ENCODE assay signal across 8 cellular contexts in genomic region chr1:243495442-243496172, GRCh38.
DNase-seq lines count a peak whose midpoint lies in the region; ATAC-seq and TF ChIP-seq lines count a peak whose summit lies in the region.

No MANE protein-coding gene starts in this region.

- H3K36me3 Mint-ChIP-seq in immature natural killer cell = peaks cover 4 to 12% (median 9%) of the 10 kb centered on the region in 3 donors

- TF ChIP-seq POLR2A in adrenal gland (IDR thresholded peaks at IDR 0.05) (no peak), stomach (IDR thresholded peaks at IDR 0.05) (no peak)

- H3K4me1 Mint-ChIP-seq in immature natural killer cell = peaks cover 12 to 14% of the 10 kb centered on the region in 2 donors

- H3K36me3 ChIP-seq in adrenal gland (replicated peaks in 1 of 2) = no peaks in the 10 kb centered on the region
- peaks cover 0 to 33% (median 26%) of the 10 kb centered on the region in 4 donors for H3K36me3 ChIP-seq in stomach

- H3K9me3 ChIP-seq in adrenal gland (replicated peaks in 1 of 3) (no peaks in the 10 kb centered on the region), stomach (no peaks in the 10 kb centered on the region)

- TF ChIP-seq CTCF in adrenal gland (IDR thresholded peaks at IDR 0.05) (no peak), stomach (IDR thresholded peaks at IDR 0.05) (no peak)

- H3K27ac ChIP-seq in adrenal gland (peak overlapping the region in 4 of 5 donors; percentile 19 to 86 (median 52)), stomach (peak overlapping the region; percentile 7 to 88 (median 87))

- H3K27me3 ChIP-seq in adrenal gland (no peaks in the 10 kb centered on the region), stomach (no peaks in the 10 kb centered on the region)

- intact Hi-C loops in adrenal gland (cut with DNase I) = no loop called here
- intact Hi-C loops in stomach (cut with DNase I; ENCODE audit: low total_unique reads) = no loop called here

- no peak for TF ChIP-seq EP300 in stomach (IDR thresholded peaks at IDR 0.05)

- peaks cover 0 to 10% (median 1%) of the 10 kb centered on the region in 3 donors for H3K27me3 Mint-ChIP-seq in immature natural killer cell (ENCODE audit: low read depth in 3 of 3)

- peak; percentile 45 for ATAC-seq in HG02759 (IDR thresholded peaks at IDR 0.05; ENCODE audit: unreplicated experiment)
- ATAC-seq in GM19328 (IDR thresholded peaks at IDR 0.05; ENCODE audit: unreplicated experiment) = no peak

- H3K9me3 Mint-ChIP-seq in immature natural killer cell = no peaks in the 10 kb centered on the region

- peak overlapping the region in 4 of 5 donors; percentile 13 to 67 (median 40) for H3K4me3 Mint-ChIP-seq in immature natural killer cell

- peaks cover 0 to 14% of the 10 kb centered on the region in 2 donors for H3K4me1 ChIP-seq in adrenal gland (replicated peaks in 1 of 2)
- peaks cover 4 to 44% (median 14%) of the 10 kb centered on the region in 4 donors for H3K4me1 ChIP-seq in stomach

- peak overlapping the region in 5 of 6 donors; percentile 56 to 84 (median 67) for H3K27ac Mint-ChIP-seq in immature natural killer cell

- H3K4me3 ChIP-seq in adrenal gland (no peak overlapping the region), stomach (peak overlapping the region in 1 of 4 donors; percentile 12)

- 82 to 86% (median 83%) methylated on average over 9 to 24 of the region's 24 CpGs for WGBS in adrenal gland, 4 donors
- WGBS in stomach, 5 donors = 68 to 89% (median 83%) methylated on average over 8 to 24 of the region's 24 CpGs

- DNase-seq in adrenal gland = peak in 1 of 7 donors; percentile 20
- DNase-seq in immature natural killer cell = no peak
- DNase-seq in stomach = no peak
- no peak for DNase-seq in germinal center (ENCODE audit: low spot score)
- DNase-seq in A172 (ENCODE audit: low spot score) = no peak
- DNase-seq in NCI-H146 treated with DMSO at 0.1 percent for 48 hours (lab: John Stamatoyannopoulos, UW; ENCODE audit: unreplicated experiment) = no peak
